Comparison of ENCODE assay signal across 10 cellular contexts in genomic region chr15:89662893-89663673, GRCh38. TPM values are rescaled to one million over a fixed set of nuclear protein-coding genes. Genes with fewer than 3 reads are reported as not detected.
DNase-seq lines count a peak whose midpoint lies in the region; ATAC-seq and TF ChIP-seq lines count a peak whose summit lies in the region.
"Had no signal": no experiment of that assay in that cellular context is flagged by ENCODE, and none has a peak within 500 bp of the region (broad histone marks: within the 10 kb centered on the region; RNA-seq: fewer than 3 reads in every experiment).

No MANE protein-coding gene starts in this region.

- in situ Hi-C loops in mammary epithelial cell (cut with MboI; ENCODE audit: low sequenced_read_pairs in 2 of 2), result no loop called here
- in situ Hi-C loops in GM13977 (cut with MboI; ENCODE audit: low pct_unique_long_range_greater_than_20kb, low sequenced_read_pairs, unreplicated experiment), result no loop called here

- H3K4me1 Mint-ChIP-seq in progenitor cell of endocrine pancreas (ENCODE audit: low read depth), result peaks cover 3% of the 10 kb centered on the region

- peak overlapping the region; percentile 38 for H3K4me3 ChIP-seq in HFF-Myc (replicated peaks; ENCODE audit: low read depth, low read length)
- peak overlapping the region in 2 of 3 experiments; percentile 13 to 17 for H3K4me3 ChIP-seq in mammary epithelial cell (replicated peaks in 1 of 3; ENCODE audit: insufficient read depth in 1 of 3, low read depth in 2 of 3, low read length in 3 of 3)
- H3K4me3 ChIP-seq in kidney epithelial cell (ENCODE audit: low read depth, low read length), result no peak overlapping the region
- H3K4me3 ChIP-seq in thoracic aorta, result peak overlapping the region; percentile 44

- H3K36me3 ChIP-seq in mammary epithelial cell (ENCODE audit: insufficient read depth, low read length) (no peaks in the 10 kb centered on the region), kidney epithelial cell (ENCODE audit: control insufficient read depth, insufficient read depth, low read length) (no peaks in the 10 kb centered on the region), thoracic aorta (no peaks in the 10 kb centered on the region)

- no peak for TF ChIP-seq CTCF in HFF-Myc (IDR thresholded peaks at IDR 0.05; ENCODE audit: low read depth, low read length, missing control alignments)
- TF ChIP-seq CTCF in mammary epithelial cell (conservative IDR thresholded peaks at IDR 0.05 in 1 of 2, IDR thresholded peaks at IDR 0.05 in 1 of 2; ENCODE audit: extremely low read depth in 1 of 2, insufficient read depth in 1 of 2, low read depth in 1 of 2, low read length in 2 of 2), result no peak
- TF ChIP-seq CTCF in kidney epithelial cell (IDR thresholded peaks at IDR 0.05; ENCODE audit: insufficient read depth, low read length, poor library complexity, severe bottlenecking), result no peak
- peak; percentile 26 for TF ChIP-seq CTCF in thoracic aorta (IDR thresholded peaks at IDR 0.05)
- TF ChIP-seq CTCF in progenitor cell of endocrine pancreas (IDR thresholded peaks at IDR 0.05; ENCODE audit: unreplicated experiment), result no peak
- no peak for TF ChIP-seq CTCF in GM13977 (IDR thresholded peaks at IDR 0.05; ENCODE audit: extremely low read depth, insufficient read depth, missing control alignments)

- peak; percentile 92 for DNase-seq in HFF-Myc (ENCODE audit: extremely low read depth, low read depth)
- DNase-seq in mammary epithelial cell, result peak; percentile 76
- DNase-seq in kidney epithelial cell (ENCODE audit: low read depth), result peak; percentile 57
- peak; percentile 51 for DNase-seq in thoracic aorta (ENCODE audit: low spot score)
- no peak for DNase-seq in progenitor cell of endocrine pancreas (ENCODE audit: low spot score, unreplicated experiment)
- DNase-seq in GM13977 (ENCODE audit: low spot score), result no peak
- no peak for DNase-seq in NCI-H2227 treated with DMSO at 0.1 percent for 48 hours (lab: John Stamatoyannopoulos, UW)
- DNase-seq: cortex of kidney had no signal

- H3K27me3 Mint-ChIP-seq in progenitor cell of endocrine pancreas, result peaks cover 27% of the 10 kb centered on the region

- dilution Hi-C loops in mammary epithelial cell (cut with HindIII; ENCODE audit: low sequenced_read_pairs), result no loop called here

- no peaks in the 10 kb centered on the region for H4K20me1 ChIP-seq in mammary epithelial cell (ENCODE audit: insufficient read depth, low read length)

- peak overlapping the region; percentile 35 for H3K9ac ChIP-seq in mammary epithelial cell (ENCODE audit: insufficient read depth, low read length)

- H3K27ac ChIP-seq in mammary epithelial cell (ENCODE audit: insufficient read depth, low read depth, low read length) (peak overlapping the region; percentile 71), thoracic aorta (peak overlapping the region; percentile 89 to 91)

- H3K36me3 Mint-ChIP-seq in progenitor cell of endocrine pancreas (ENCODE audit: insufficient read depth), result no peaks in the 10 kb centered on the region

- H3K79me2 ChIP-seq in mammary epithelial cell (ENCODE audit: insufficient read depth, low read length), result no peaks in the 10 kb centered on the region

- CTCF ChIA-PET in mammary epithelial cell (lab: Charles Lee; ENCODE audit: low non-redundant PET), result no interaction called here

- peaks cover 24% of the 10 kb centered on the region for H3K4me1 ChIP-seq in mammary epithelial cell (ENCODE audit: insufficient read depth, low read length)
- peaks cover 13 to 41% of the 10 kb centered on the region in 2 donors for H3K4me1 ChIP-seq in thoracic aorta (ENCODE audit: control insufficient read depth in 1 of 2, low read depth in 2 of 2)

- no TSS peak for BruUV-seq in mammary epithelial cell (replicated peaks; lab: Mats Ljungman, UMichigan)

- no peaks in the 10 kb centered on the region for H3K27me3 ChIP-seq in mammary epithelial cell (ENCODE audit: insufficient read depth, low read length)
- no peaks in the 10 kb centered on the region for H3K27me3 ChIP-seq in kidney epithelial cell (ENCODE audit: control insufficient read depth, insufficient read depth, low read length)
- no peaks in the 10 kb centered on the region for H3K27me3 ChIP-seq in thoracic aorta (replicated peaks; ENCODE audit: insufficient read depth)

- H2AFZ ChIP-seq in mammary epithelial cell (ENCODE audit: low read depth, low read length), result peak overlapping the region; percentile 95

- no peak overlapping the region for H3K27ac Mint-ChIP-seq in progenitor cell of endocrine pancreas
- H3K27ac Mint-ChIP-seq: T-helper 1 cell treated with Interleukin-12 subunit alpha and Interleukin-12 subunit beta and Interleukin-4 antibody, amounts not matched to agents 30 μg/mL and 1 μg/mL, for 36 hours had no signal

- no peaks in the 10 kb centered on the region for H3K9me3 ChIP-seq in mammary epithelial cell (replicated peaks; ENCODE audit: insufficient read depth, low read length)
- H3K9me3 ChIP-seq in thoracic aorta, result no peaks in the 10 kb centered on the region

- WGBS in mammary epithelial cell (ENCODE audit: low coverage, missing lambda C conversion rate), result 0% methylated on average over 10 of the region's 11 CpGs

- peak; percentile 36 for ATAC-seq in thoracic aorta (ENCODE audit: insufficient number of reproducible peaks, low FRiP score, low read depth)
- ATAC-seq in GM18861 (IDR thresholded peaks at IDR 0.05; ENCODE audit: unreplicated experiment), result no peak

- no peak overlapping the region for H3K4me3 Mint-ChIP-seq in progenitor cell of endocrine pancreas (ENCODE audit: low read depth)
- H3K4me3 Mint-ChIP-seq: T-helper 1 cell treated with Interleukin-12 subunit alpha and Interleukin-12 subunit beta and Interleukin-4 antibody, amounts not matched to agents 30 μg/mL and 1 μg/mL, for 36 hours had no signal

- no peaks in the 10 kb centered on the region for H3K9me3 Mint-ChIP-seq in progenitor cell of endocrine pancreas (ENCODE audit: low read depth)
- H3K9me3 Mint-ChIP-seq: T-helper 1 cell treated with Interleukin-12 subunit alpha and Interleukin-12 subunit beta and Interleukin-4 antibody, amounts not matched to agents 30 μg/mL and 1 μg/mL, for 36 hours had no signal

- intact Hi-C loops in mammary epithelial cell (cut with micrococcal nuclease), result no loop called here

- peak overlapping the region; percentile 74 for H3K4me2 ChIP-seq in mammary epithelial cell (ENCODE audit: insufficient read depth, low read depth, low read length)

RNA-seq across cellular contexts. Expression of gene KIF7, which starts 7.8 kb away (rescaled TPM):
- total RNA-seq in mammary epithelial cell, result 10 to 100 TPM in 1 of 2 donors, 1 to 10 TPM in 1; 4.4 to 10.2 TPM
- polyA plus RNA-seq in mammary epithelial cell, result 1.5 TPM
- 0.52 TPM for polyA minus RNA-seq in mammary epithelial cell
- 5.4 and 7.4 TPM in 2 replicates for total RNA-seq in kidney epithelial cell
- 10 to 100 TPM; 26.4 to 28.4 TPM for total RNA-seq in thoracic aorta
- 21.8 and 22.8 TPM in 2 replicates for total RNA-seq in progenitor cell of endocrine pancreas

RNA-seq across cellular contexts. Expression of gene PLIN1, which starts 16.1 kb away (rescaled TPM):
- total RNA-seq in mammary epithelial cell, result under 1 TPM; 0.17 to 0.31 TPM
- polyA plus RNA-seq in mammary epithelial cell, result 0.08 TPM
- polyA minus RNA-seq in mammary epithelial cell, result not detected
- total RNA-seq in kidney epithelial cell, result 0.08 TPM in 1 of 2 replicates, not detected in the other
- 10 to 100 TPM in 1 of 2 donors, 1 to 10 TPM in 1; 5.7 to 24.2 TPM for total RNA-seq in thoracic aorta
- total RNA-seq in progenitor cell of endocrine pancreas, result 0.24 and 0.40 TPM in 2 replicates

RNA-seq across cellular contexts. Expression of gene PEX11A, which starts 27.5 kb away (rescaled TPM):
- total RNA-seq in mammary epithelial cell (1 to 10 TPM; 4.3 to 7.3 TPM), kidney epithelial cell (4.0 and 4.8 TPM in 2 replicates), thoracic aorta (10 to 100 TPM in 1 of 2 donors, 1 to 10 TPM in 1; 4.5 to 17.3 TPM), progenitor cell of endocrine pancreas (4.8 and 4.9 TPM in 2 replicates)
- 4.9 TPM for polyA plus RNA-seq in mammary epithelial cell
- polyA minus RNA-seq in mammary epithelial cell, result not detected

RNA-seq across cellular contexts. Expression of gene WDR93, which starts 27.5 kb away (rescaled TPM):
- total RNA-seq in mammary epithelial cell (under 1 TPM in 1 of 2 donors, not detected in 1; 0.17 TPM), kidney epithelial cell (0.25 and 0.41 TPM in 2 replicates), thoracic aorta (not detected), progenitor cell of endocrine pancreas (0.91 and 1.3 TPM in 2 replicates)
- 0.03 TPM for polyA plus RNA-seq in mammary epithelial cell
- not detected for polyA minus RNA-seq in mammary epithelial cell

Comparison
In these comparisons a context has a peak if more than half of its experiments do, and no peak if none do; other contexts are left out.
1. DNase-seq: peak in HFF-Myc (single experiment), mammary epithelial cell (single experiment), kidney epithelial cell (single experiment) and thoracic aorta (single experiment); none in progenitor cell of endocrine pancreas (single experiment), GM13977 (single experiment) and NCI-H2227 treated with DMSO at 0.1 percent for 48 hours (single experiment).